In genomic region chr1:3321559-3322439, GRCh38 we compare ENCODE assay signal across 13 cellular contexts.
"Had no signal": no experiment of that assay in that cellular context is flagged by ENCODE, and none has a peak within 500 bp of the region (broad histone marks: within the 10 kb centered on the region; RNA-seq: fewer than 3 reads in every experiment).

No MANE protein-coding gene starts in this region.

- H3K9me3 ChIP-seq: gastroesophageal sphincter, uterus had no signal

- H3K4me1 ChIP-seq: parathyroid adenoma had no signal

- H3K4me3 ChIP-seq: coronary artery, gastroesophageal sphincter, smooth muscle cell, uterus had no signal

- H3K4me2 ChIP-seq: smooth muscle cell had no signal

- H3K9ac ChIP-seq: parathyroid adenoma had no signal

- DNase-seq: activated B cell treated with CpG ODN at 0.5 μM for 24 hours; activated CD4-positive, alpha-beta T cell treated with anti-CD3 and anti-CD28 coated beads, Interleukin-2, amount 10 ng/mL, durations not matched to agents 7 days and 5 days; activated naive CD4-positive, alpha-beta T cell treated with anti-CD3 and anti-CD28 coated beads for 36 hours; activated T-cell treated with anti-CD3 and anti-CD28 coated beads for 4 hours; central memory CD4-positive, alpha-beta T cell; effector memory CD4-positive, alpha-beta T cell; uterus had no signal

- H3K27me3 ChIP-seq: uterus had no signal

- H3K36me3 ChIP-seq: gastroesophageal sphincter, uterus had no signal

- ATAC-seq: activated T-helper 17 cell treated with anti-CD3 and anti-CD28 coated beads, Interleukin-2, amount 50 U/mL, for 72 hours; gastroesophageal sphincter; right cardiac atrium had no signal

- H3K27ac ChIP-seq: coronary artery, gastroesophageal sphincter, parathyroid adenoma, uterus had no signal
